ENCODE assay signal across 8 cellular contexts in genomic region chr12:116508145-116509121, GRCh38. TPM values are rescaled to one million over a fixed set of nuclear protein-coding genes. Genes with fewer than 3 reads are reported as not detected.
DNase-seq lines count a peak whose midpoint lies in the region; ATAC-seq, FAIRE-seq and TF ChIP-seq lines count a peak whose summit lies in the region.

No MANE protein-coding gene starts in this region.

- peak overlapping the region; percentile 76 to 89 for H3K27ac ChIP-seq in A549
- H3K27ac ChIP-seq in H9 (ENCODE audit: insufficient read length, low read depth, low read length): no peak overlapping the region
- no peak overlapping the region for H3K27ac ChIP-seq in skeletal muscle tissue (ENCODE audit: low read depth, low read length)

- no peak for TF ChIP-seq RAD21 in A549 (conservative IDR thresholded peaks at IDR 0.05 in 1 of 2, IDR thresholded peaks at IDR 0.05 in 1 of 2)

- intact Hi-C loops in activated naive CD4-positive, alpha-beta T cell treated with anti-CD3 and anti-CD28 coated beads for 36 hours (cut with micrococcal nuclease): no loop called here

- CTCF ChIA-PET in A549 (lab: Yijun Ruan, JAX): interaction anchor here (0.8 to 2.5 kb wide), 6 partner anchors 8 to 148 kb away, joined by 3 to 8 read pairs (median 3); no protein-coding TSS in a partner anchor
- CTCF ChIA-PET in activated naive CD4-positive, alpha-beta T cell treated with anti-CD3 and anti-CD28 coated beads for 36 hours (lab: Charles Lee): no interaction called here

- H3K27ac Mint-ChIP-seq in H9: no peak overlapping the region
- H3K27ac Mint-ChIP-seq in activated naive CD4-positive, alpha-beta T cell treated with anti-CD3 and anti-CD28 coated beads for 36 hours: no peak overlapping the region

- H2BK15ac ChIP-seq in H9 (ENCODE audit: low read depth, low read length): no peak overlapping the region

- no peaks in the 10 kb centered on the region for H3K79me2 ChIP-seq in H9 (ENCODE audit: insufficient read depth, low read length)

- no peaks in the 10 kb centered on the region; a peak in 1 of 5 replicates for H3K9me3 Mint-ChIP-seq in H9
- H3K9me3 Mint-ChIP-seq in activated naive CD4-positive, alpha-beta T cell treated with anti-CD3 and anti-CD28 coated beads for 36 hours: no peaks in the 10 kb centered on the region

- peak; percentile 57 for TF ChIP-seq POLR2A in A549 (IDR thresholded peaks at IDR 0.05; ENCODE audit: low read length)

- DNase-seq in A549 (ENCODE audit: low read depth in 1 of 2, low spot score in 1 of 2) (peak in 1 of 2 experiments; percentile 53), H9 (peak; percentile 81), NCI-H1417 (lab: John Stamatoyannopoulos, UW) (no peak)
- DNase-seq in activated naive CD4-positive, alpha-beta T cell treated with anti-CD3 and anti-CD28 coated beads for 36 hours: peak; percentile 18

- 57% methylated on average over 58 of the region's 60 CpGs for WGBS in A549 (ENCODE audit: missing lambda C conversion rate)
- WGBS in H9 (ENCODE audit: extremely low coverage, insufficient read length, low lambda C conversion rate): no CpG with 5 or more reads among the region's 60 CpGs

- no peak overlapping the region for H2BK12ac ChIP-seq in H9 (ENCODE audit: insufficient read length, low read depth, low read length)

- no peak overlapping the region for H3K4ac ChIP-seq in H9 (ENCODE audit: low read depth, low read length)

- peaks cover 10% of the 10 kb centered on the region for H3K4me1 ChIP-seq in A549
- no peaks in the 10 kb centered on the region for H3K4me1 ChIP-seq in H9 (ENCODE audit: insufficient read depth, low read length)
- peaks cover 0 to 4% (median 0%) of the 10 kb centered on the region in 3 donors for H3K4me1 ChIP-seq in skeletal muscle tissue (ENCODE audit: control insufficient read depth in 3 of 3, insufficient read depth in 3 of 3, low read length in 3 of 3)

- no peak overlapping the region for H2BK5ac ChIP-seq in H9 (ENCODE audit: insufficient read length, low read length)

- no peak for FAIRE-seq in A549 (lab: Jason Lieb, UNC)

- no peak for TF ChIP-seq CTCF in A549 (IDR thresholded peaks at IDR 0.05)
- TF ChIP-seq CTCF in H9 (conservative IDR thresholded peaks at IDR 0.05): no peak

- no peak for TF ChIP-seq EP300 in A549 (IDR thresholded peaks at IDR 0.05)

- H3K23ac ChIP-seq in H9 (ENCODE audit: insufficient read length, low read depth, low read length): no peak overlapping the region

- H3K56ac ChIP-seq in H9 (ENCODE audit: insufficient read length, low read depth, low read length): no peak overlapping the region

- no peak overlapping the region for H2AK5ac ChIP-seq in H9 (ENCODE audit: insufficient read length, low read length)

- H3K23me2 ChIP-seq in H9 (ENCODE audit: insufficient read length, low read depth, low read length, poor library complexity, severe bottlenecking): peaks cover 8% of the 10 kb centered on the region

- H3K9me3 ChIP-seq in A549 (no peaks in the 10 kb centered on the region), H9 (ENCODE audit: control insufficient read depth, low read depth, low read length) (no peaks in the 10 kb centered on the region), skeletal muscle tissue (ENCODE audit: control insufficient read depth in 3 of 3, low read length in 3 of 3) (no peaks in the 10 kb centered on the region)

- peak overlapping the region; percentile 81 for H3K14ac ChIP-seq in H9 (ENCODE audit: insufficient read depth, low read length)

- H3K4me2 ChIP-seq in A549: peak overlapping the region; percentile 86
- H3K4me2 ChIP-seq in H9 (ENCODE audit: insufficient read depth, insufficient read length, low read length): peak overlapping the region; percentile 66

- H2BK120ac ChIP-seq in H9 (ENCODE audit: low read depth, low read length, poor library complexity, severe bottlenecking): no peak overlapping the region

- peaks cover 11 to 13% of the 10 kb centered on the region in 2 experiments for H3K4me1 Mint-ChIP-seq in H9
- H3K4me1 Mint-ChIP-seq in activated naive CD4-positive, alpha-beta T cell treated with anti-CD3 and anti-CD28 coated beads for 36 hours (ENCODE audit: low read depth): peaks cover 7% of the 10 kb centered on the region

- H3K9ac ChIP-seq in H9 (ENCODE audit: extremely low read depth, insufficient read length, low read length) (peak overlapping the region; percentile 26), skeletal muscle tissue (ENCODE audit: low read depth in 1 of 3, low read length in 3 of 3) (peak overlapping the region in 2 of 3 donors; percentile 45 to 60)

- H3T11ph ChIP-seq in H9 (ENCODE audit: low read length): no peak overlapping the region

- no peaks in the 10 kb centered on the region for H4K20me1 ChIP-seq in H9 (ENCODE audit: control insufficient read depth, insufficient read depth, insufficient read length)

- no peak overlapping the region for H4K5ac ChIP-seq in H9 (ENCODE audit: insufficient read length, low read depth, low read length)

- H3K27me3 ChIP-seq in H9 (ENCODE audit: insufficient read depth, low read length): no peaks in the 10 kb centered on the region; the same call in none of the 2 replicates
- H3K27me3 ChIP-seq in skeletal muscle tissue (ENCODE audit: control insufficient read depth in 3 of 3, insufficient read depth in 3 of 3, low read length in 3 of 3): peaks cover 0 to 7% (median 5%) of the 10 kb centered on the region in 3 donors

- H3K4me3 Mint-ChIP-seq in H9: peak overlapping the region; percentile 69 to 80
- peak overlapping the region; percentile 55 for H3K4me3 Mint-ChIP-seq in activated naive CD4-positive, alpha-beta T cell treated with anti-CD3 and anti-CD28 coated beads for 36 hours

- H2AFZ ChIP-seq in H9 (ENCODE audit: low read length): no peak overlapping the region

- no peak overlapping the region for H4K91ac ChIP-seq in H9 (ENCODE audit: insufficient read length, low read depth, low read length)

- H4K8ac ChIP-seq in H9 (replicated peaks; ENCODE audit: insufficient read length, low read depth, low read length): no peak overlapping the region

- no peaks in the 10 kb centered on the region for H3K36me3 Mint-ChIP-seq in H9 (ENCODE audit: insufficient read depth in 1 of 3, low read depth in 3 of 3)
- H3K36me3 Mint-ChIP-seq in activated naive CD4-positive, alpha-beta T cell treated with anti-CD3 and anti-CD28 coated beads for 36 hours (ENCODE audit: low read depth): no peaks in the 10 kb centered on the region

- ATAC-seq in A549: peak; percentile 78 to 84
- no peak for ATAC-seq in GM19395 (IDR thresholded peaks at IDR 0.05; ENCODE audit: unreplicated experiment)
- ATAC-seq in GM18909 (IDR thresholded peaks at IDR 0.05; ENCODE audit: poor library complexity, unreplicated experiment): no peak

- H3K79me1 ChIP-seq in H9 (ENCODE audit: insufficient read depth, low read depth, low read length, poor library complexity, severe bottlenecking): no peaks in the 10 kb centered on the region

- no peaks in the 10 kb centered on the region for H3K36me3 ChIP-seq in skeletal muscle tissue (ENCODE audit: control insufficient read depth in 3 of 3, insufficient read depth in 3 of 3, low read length in 3 of 3)

- H3K27me3 Mint-ChIP-seq in H9 (ENCODE audit: low read depth): peaks cover 17% of the 10 kb centered on the region
- H3K27me3 Mint-ChIP-seq in activated naive CD4-positive, alpha-beta T cell treated with anti-CD3 and anti-CD28 coated beads for 36 hours (ENCODE audit: low read depth): no peaks in the 10 kb centered on the region

- H3K4me3 ChIP-seq in A549 (peak overlapping the region; percentile 48), iPS-11a (ENCODE audit: low read depth, low read length) (peak overlapping the region; percentile 60), skeletal muscle tissue (ENCODE audit: low read length in 3 of 3) (peak overlapping the region in 2 of 3 donors; percentile 31 to 52)

- H2BK20ac ChIP-seq in H9 (ENCODE audit: low read depth, low read length, poor library complexity, severe bottlenecking): no peak overlapping the region

- peak overlapping the region; percentile 40 for H3K18ac ChIP-seq in H9 (ENCODE audit: insufficient read length, low read depth, low read length)

- POLR2A ChIA-PET in A549 (lab: Yijun Ruan, JAX): interaction anchor here (0.5 to 0.7 kb wide), 3 partner anchors 53 to 972 kb away, joined by 4 to 6 read pairs (median 4); no protein-coding TSS in a partner anchor

TF ChIP-seq in A549, 52 proteins besides CTCF, POLR2A, EP300 and RAD21:
- TF ChIP-seq CHD2 (IDR thresholded peaks at IDR 0.05; ENCODE audit: low read length, partially characterized antibody): no peak
- TF ChIP-seq CBX8 (IDR thresholded peaks at IDR 0.05): no peak
- TF ChIP-seq NPAS2 (CRISPR knock-in tag; IDR thresholded peaks at IDR 0.05; ENCODE audit: borderline replicate concordance): no peak
- TF ChIP-seq MAX (IDR thresholded peaks at IDR 0.05): peak; percentile 64
- no peak for TF ChIP-seq KDM5A (IDR thresholded peaks at IDR 0.05)
- 0 out of 2 replicates have a peak, but pooled peaks have one; percentile 23 for TF ChIP-seq ATOH8 (CRISPR knock-in tag; IDR thresholded peaks at IDR 0.05; ENCODE audit: low read depth)
- TF ChIP-seq EHF (CRISPR knock-in tag; IDR thresholded peaks at IDR 0.05): no peak
- no peak for TF ChIP-seq NFE2L2 (conservative IDR thresholded peaks at IDR 0.05; ENCODE audit: low read length)
- no peak for TF ChIP-seq KDM1A (IDR thresholded peaks at IDR 0.05; ENCODE audit: low read depth)

RNA-seq across cellular contexts. Expression of gene MAP1LC3B2, which starts 50.7 kb away (rescaled TPM):
- 2.8 and 6.7 TPM in 2 replicates for polyA plus RNA-seq in A549 (2011; rRNA removed)
- 0.50 and 0.57 TPM in 2 replicates for polyA plus RNA-seq in A549 (2012; cell fraction: cytosol; rRNA removed)
- 0.56 and 0.61 TPM in 2 replicates for polyA plus RNA-seq in A549 (2012; cell fraction: nucleus; rRNA removed)
- polyA plus RNA-seq in A549 (2017; fragmentation: RNase III; extraction: RNeasy Plus Mini Kit Qiagen cat#74134 plus additional on column Dnase treatment): 1.4 to 2.9 TPM (median 2.1 TPM) in 3 replicates
- polyA minus RNA-seq in A549 (2011; rRNA and poly(A)+ RNA removed): 2.8 TPM in 2 replicates
- 1.5 and 2.0 TPM in 2 replicates for total RNA-seq in H9 (2021)
- total RNA-seq in activated naive CD4-positive, alpha-beta T cell treated with anti-CD3 and anti-CD28 coated beads for 36 hours: 1 to 10 TPM; 1.2 to 1.5 TPM
- not detected for total RNA-seq in skeletal muscle tissue

Comparison
In these comparisons a context has a peak if more than half of its experiments do, and no peak if none do; other contexts are left out.
1. ATAC-seq: peak in A549 (2 of 2); none in GM19395 (single experiment) and GM18909 (single experiment).
2. DNase-seq: peak in H9 (single experiment) and activated naive CD4-positive, alpha-beta T cell treated with anti-CD3 and anti-CD28 coated beads for 36 hours (single experiment); none in NCI-H1417 (0 of 3).
3. H3K27ac ChIP-seq: peak in A549 (2 of 2); none in H9 (single experiment) and skeletal muscle tissue (single experiment).
4. Peak in every context shown above with its lines, with median percentiles within 50 percentile points of each other: H3K4me3 ChIP-seq.